ENCODE assay signal across 1 cellular context in the genomic region with DNA sequence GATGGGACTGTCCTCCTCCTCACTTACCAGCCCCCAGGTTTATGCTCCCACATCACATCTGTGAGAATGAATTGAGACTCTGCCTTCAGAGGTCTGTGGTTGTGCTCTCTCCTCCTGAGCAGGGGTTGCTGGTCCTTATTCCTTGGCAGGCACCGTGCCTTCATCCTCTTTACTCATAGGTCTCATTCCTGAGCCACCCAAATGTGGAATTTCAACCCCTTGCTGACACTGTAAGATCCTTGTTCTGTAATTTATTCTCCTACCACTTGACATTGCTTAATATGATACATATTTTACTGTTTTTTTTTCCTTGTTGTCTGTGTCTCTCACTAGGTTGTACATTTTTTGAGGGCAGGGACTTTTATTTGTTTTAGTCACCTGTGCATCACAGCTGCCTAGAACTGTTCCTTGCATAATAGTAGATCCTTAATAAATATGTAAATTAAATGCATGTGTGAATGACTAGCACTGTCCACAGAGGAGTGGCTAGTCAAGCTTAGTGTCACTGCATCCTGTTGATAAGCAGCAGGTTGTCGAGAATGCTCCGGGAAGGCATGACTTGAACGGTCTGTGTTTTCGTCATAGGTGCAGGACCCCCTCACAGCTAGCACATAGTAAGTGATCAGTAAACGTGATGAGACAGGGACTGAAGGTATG.
TF ChIP-seq lines count a peak whose summit lies in the region.

No MANE protein-coding gene starts in this region.

TF ChIP-seq in K562, 482 proteins besides CTCF, POLR2A, EP300 and RAD21 (continued from another document):
- TF ChIP-seq, protein P1, sequence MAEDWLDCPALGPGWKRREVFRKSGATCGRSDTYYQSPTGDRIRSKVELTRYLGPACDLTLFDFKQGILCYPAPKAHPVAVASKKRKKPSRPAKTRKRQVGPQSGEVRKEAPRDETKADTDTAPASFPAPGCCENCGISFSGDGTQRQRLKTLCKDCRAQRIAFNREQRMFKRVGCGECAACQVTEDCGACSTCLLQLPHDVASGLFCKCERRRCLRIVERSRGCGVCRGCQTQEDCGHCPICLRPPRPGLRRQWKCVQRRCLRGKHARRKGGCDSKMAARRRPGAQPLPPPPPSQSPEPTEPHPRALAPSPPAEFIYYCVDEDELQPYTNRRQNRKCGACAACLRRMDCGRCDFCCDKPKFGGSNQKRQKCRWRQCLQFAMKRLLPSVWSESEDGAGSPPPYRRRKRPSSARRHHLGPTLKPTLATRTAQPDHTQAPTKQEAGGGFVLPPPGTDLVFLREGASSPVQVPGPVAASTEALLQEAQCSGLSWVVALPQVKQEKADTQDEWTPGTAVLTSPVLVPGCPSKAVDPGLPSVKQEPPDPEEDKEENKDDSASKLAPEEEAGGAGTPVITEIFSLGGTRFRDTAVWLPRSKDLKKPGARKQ (CRISPR knock-in tag; IDR thresholded peaks at IDR 0.05) = no peak
- TF ChIP-seq DPF2 (IDR thresholded peaks at IDR 0.05) (peak; percentile 33; the same call in 1 of the 2 replicates), NFXL1 (CRISPR knock-in tag; IDR thresholded peaks at IDR 0.05) (no peak), CBFA2T3 (IDR thresholded peaks at IDR 0.05) (peak; percentile 59), TAL1 (IDR thresholded peaks at IDR 0.05) (peak; percentile 32; the same call in 1 of the 2 replicates), MEIS2 (IDR thresholded peaks at IDR 0.05; ENCODE audit: partially characterized antibody) (peak; percentile 19), SMARCA4 (IDR thresholded peaks at IDR 0.05) (peak; percentile 39; the same call in 1 of the 2 replicates), TEAD4 (IDR thresholded peaks at IDR 0.05; ENCODE audit: low read length) (peak; percentile 37; the same call in 1 of the 2 replicates), TEAD4 (CRISPR knock-in tag; IDR thresholded peaks at IDR 0.05; ENCODE audit: borderline replicate concordance) (no peak), TCF3 (CRISPR knock-in tag; IDR thresholded peaks at IDR 0.05) (peak; percentile 55; the same call in 1 of the 2 replicates), PKNOX1 (IDR thresholded peaks at IDR 0.05) (peak; percentile 33; the same call in 1 of the 2 replicates), ARID1B (IDR thresholded peaks at IDR 0.05) (peak; percentile 58), TCF7L2 (IDR thresholded peaks at IDR 0.05; ENCODE audit: low read depth, low read length) (no peak), CREB1 (IDR thresholded peaks at IDR 0.05) (peak; percentile 61), CREB1 (CRISPR knock-in tag; IDR thresholded peaks at IDR 0.05) (0 out of 2 replicates have a peak, but pooled peaks have one; percentile 17)
- TF ChIP-seq, protein P2, sequence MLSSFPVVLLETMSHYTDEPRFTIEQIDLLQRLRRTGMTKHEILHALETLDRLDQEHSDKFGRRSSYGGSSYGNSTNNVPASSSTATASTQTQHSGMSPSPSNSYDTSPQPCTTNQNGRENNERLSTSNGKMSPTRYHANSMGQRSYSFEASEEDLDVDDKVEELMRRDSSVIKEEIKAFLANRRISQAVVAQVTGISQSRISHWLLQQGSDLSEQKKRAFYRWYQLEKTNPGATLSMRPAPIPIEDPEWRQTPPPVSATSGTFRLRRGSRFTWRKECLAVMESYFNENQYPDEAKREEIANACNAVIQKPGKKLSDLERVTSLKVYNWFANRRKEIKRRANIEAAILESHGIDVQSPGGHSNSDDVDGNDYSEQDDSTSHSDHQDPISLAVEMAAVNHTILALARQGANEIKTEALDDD (IDR thresholded peaks at IDR 0.05) = peak; percentile 35; the same call in 1 of the 2 replicates
